9 cellular contexts compared by ENCODE assay signal in the genomic region with DNA sequence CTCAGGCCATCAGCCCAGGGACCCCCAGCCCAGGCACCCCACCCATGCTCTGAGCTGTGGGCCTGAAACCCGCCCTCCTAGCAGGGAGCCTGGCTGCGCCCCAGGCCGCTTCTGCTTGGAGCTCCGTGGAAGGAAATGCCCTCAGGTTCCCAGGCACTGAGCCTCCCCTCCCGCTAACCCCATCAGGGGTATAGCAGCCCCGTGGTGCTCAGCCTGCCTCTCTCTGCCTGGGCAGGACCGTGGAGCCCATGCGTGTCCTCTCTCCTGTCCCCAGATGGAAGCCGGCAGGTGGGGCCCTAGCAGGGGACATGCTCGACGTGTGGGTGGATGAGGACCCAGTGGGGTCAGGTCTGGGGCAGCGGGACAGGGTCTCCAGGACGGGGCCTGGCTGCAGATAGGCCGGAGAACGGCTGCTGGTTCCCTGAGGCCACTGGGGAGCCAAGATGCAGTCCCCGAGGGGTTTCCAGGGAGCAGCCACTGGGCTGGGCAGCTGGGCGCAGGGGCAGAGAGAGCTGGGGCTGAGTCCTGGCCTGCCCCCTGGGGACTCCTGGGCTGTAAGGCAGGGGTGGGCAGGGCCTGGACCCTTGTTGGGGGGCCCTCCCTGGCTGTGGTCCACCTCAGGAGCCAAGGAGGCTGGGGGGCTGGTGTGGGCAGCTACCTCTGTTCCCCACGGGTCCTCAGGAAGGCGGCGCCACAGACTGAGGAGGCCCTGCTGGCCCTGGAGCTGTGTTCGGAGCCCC.
DNase-seq lines count a peak whose midpoint lies in the region; ATAC-seq lines count a peak whose summit lies in the region.
"Had no signal": no experiment of that assay in that cellular context is flagged by ENCODE, and none has a peak within 500 bp of the region (broad histone marks: within the 10 kb centered on the region; RNA-seq: fewer than 3 reads in every experiment).

No MANE protein-coding gene starts in this region.

- H3K9me3 ChIP-seq in mesodermal cell (ENCODE audit: control insufficient read depth, low read length) = no peaks in the 10 kb centered on the region
- H3K9me3 ChIP-seq in thymus (ENCODE audit: control insufficient read depth) = no peaks in the 10 kb centered on the region

- H3K36me3 ChIP-seq in mesodermal cell (ENCODE audit: control insufficient read depth, insufficient read depth, low read length) (no peaks in the 10 kb centered on the region), thymus (ENCODE audit: control insufficient read depth, insufficient read depth) (no peaks in the 10 kb centered on the region)

- no peaks in the 10 kb centered on the region for H3K9me3 Mint-ChIP-seq in activated naive CD4-positive, alpha-beta T cell treated with anti-CD3 and anti-CD28 coated beads for 36 hours
- H3K9me3 Mint-ChIP-seq in activated T-helper 1 cell treated with anti-CD3 and anti-CD28 coated beads, Interleukin-12 subunit alpha, Interleukin-12 subunit beta, Interleukin-2, Interleukin-4 antibody, amounts not matched to agents 30 ng/mL and 10 ng/mL and 1 ng/mL, durations not matched to agents 14 hours and 24 hours and 36 hours = no peaks in the 10 kb centered on the region

- 90 to 91% methylated on average over 18 to 21 of the region's 21 CpGs for WGBS in mesodermal cell (ENCODE audit: insufficient coverage in 2 of 2), 2 experiments
- WGBS in thymus = 66% methylated on average over 21 of the region's 21 CpGs

- ATAC-seq in GM21786 (IDR thresholded peaks at IDR 0.05; ENCODE audit: unreplicated experiment) (no peak), GM18511 (IDR thresholded peaks at IDR 0.05; ENCODE audit: unreplicated experiment) (no peak)

- H3K4me1 ChIP-seq in mesodermal cell (ENCODE audit: control insufficient read depth, insufficient read depth, low read length, poor library complexity, severe bottlenecking) (peaks cover 48% of the 10 kb centered on the region), thymus (ENCODE audit: control insufficient read depth, insufficient read depth, low read length) (peaks cover 28% of the 10 kb centered on the region)

- peak overlapping the region; percentile 34 for H3K4me3 Mint-ChIP-seq in activated naive CD4-positive, alpha-beta T cell treated with anti-CD3 and anti-CD28 coated beads for 36 hours
- no peak overlapping the region for H3K4me3 Mint-ChIP-seq in activated T-helper 1 cell treated with anti-CD3 and anti-CD28 coated beads, Interleukin-12 subunit alpha, Interleukin-12 subunit beta, Interleukin-2, Interleukin-4 antibody, amounts not matched to agents 30 ng/mL and 10 ng/mL and 1 ng/mL, durations not matched to agents 14 hours and 24 hours and 36 hours

- H3K27me3 Mint-ChIP-seq in activated naive CD4-positive, alpha-beta T cell treated with anti-CD3 and anti-CD28 coated beads for 36 hours (ENCODE audit: low read depth) = no peaks in the 10 kb centered on the region
- H3K27me3 Mint-ChIP-seq in activated T-helper 1 cell treated with anti-CD3 and anti-CD28 coated beads, Interleukin-12 subunit alpha, Interleukin-12 subunit beta, Interleukin-2, Interleukin-4 antibody, amounts not matched to agents 30 ng/mL and 10 ng/mL and 1 ng/mL, durations not matched to agents 14 hours and 24 hours and 36 hours (ENCODE audit: insufficient read depth) = no peaks in the 10 kb centered on the region

- H3K4me1 Mint-ChIP-seq in activated naive CD4-positive, alpha-beta T cell treated with anti-CD3 and anti-CD28 coated beads for 36 hours (ENCODE audit: low read depth) = peaks cover 2% of the 10 kb centered on the region
- no peaks in the 10 kb centered on the region for H3K4me1 Mint-ChIP-seq in activated T-helper 1 cell treated with anti-CD3 and anti-CD28 coated beads, Interleukin-12 subunit alpha, Interleukin-12 subunit beta, Interleukin-2, Interleukin-4 antibody, amounts not matched to agents 30 ng/mL and 10 ng/mL and 1 ng/mL, durations not matched to agents 14 hours and 24 hours and 36 hours (ENCODE audit: low read depth)

- H3K4me3 ChIP-seq in mesodermal cell (ENCODE audit: extremely low read depth, insufficient read depth, low read length, poor library complexity, severe bottlenecking) = no peak overlapping the region
- H3K4me3 ChIP-seq in thymus (ENCODE audit: low read length) = peak overlapping the region; percentile 77

- no peak for DNase-seq in activated naive CD4-positive, alpha-beta T cell treated with anti-CD3 and anti-CD28 coated beads for 36 hours
- no peak for DNase-seq in activated naive CD4-positive, alpha-beta T cell (lab: John Stamatoyannopoulos, UW)
- no peak for DNase-seq in activated T-helper 1 cell treated with anti-CD3 and anti-CD28 coated beads, Interleukin-12 subunit alpha, Interleukin-12 subunit beta, Interleukin-2, Interleukin-4 antibody, amounts not matched to agents 30 ng/mL and 10 ng/mL and 1 ng/mL, durations not matched to agents 14 hours and 24 hours and 36 hours (ENCODE audit: low spot score)
- DNase-seq in NCI-H526 (lab: John Stamatoyannopoulos, UW) = no peak
- DNase-seq: NCI-H1417 treated with DMSO at 0.1 percent for 48 hours had no signal

- no peaks in the 10 kb centered on the region for H3K36me3 Mint-ChIP-seq in activated naive CD4-positive, alpha-beta T cell treated with anti-CD3 and anti-CD28 coated beads for 36 hours (ENCODE audit: low read depth)
- no peaks in the 10 kb centered on the region for H3K36me3 Mint-ChIP-seq in activated T-helper 1 cell treated with anti-CD3 and anti-CD28 coated beads, Interleukin-12 subunit alpha, Interleukin-12 subunit beta, Interleukin-2, Interleukin-4 antibody, amounts not matched to agents 30 ng/mL and 10 ng/mL and 1 ng/mL, durations not matched to agents 14 hours and 24 hours and 36 hours (ENCODE audit: low read depth)

- no peaks in the 10 kb centered on the region for H3K27me3 ChIP-seq in thymus (ENCODE audit: control insufficient read depth, insufficient read depth)

- intact Hi-C loops in activated naive CD4-positive, alpha-beta T cell treated with anti-CD3 and anti-CD28 coated beads for 36 hours (cut with micrococcal nuclease) = loop anchor here (1.0 kb wide), 1 partner anchor 121 kb away; no protein-coding TSS in a partner anchor
- intact Hi-C loops in activated T-helper 1 cell treated with anti-CD3 and anti-CD28 coated beads, Interleukin-12 subunit alpha, Interleukin-12 subunit beta, Interleukin-2, Interleukin-4 antibody, amounts not matched to agents 30 ng/mL and 10 ng/mL and 1 ng/mL, durations not matched to agents 14 hours and 24 hours and 36 hours (cut with micrococcal nuclease) = loop anchor here (1.0 to 2.0 kb wide), 3 partner anchors 15 to 121 kb away; no protein-coding TSS in a partner anchor

- H3K27ac ChIP-seq in mesodermal cell (ENCODE audit: low read depth, low read length, severe bottlenecking) = peak overlapping the region; percentile 79
- peak overlapping the region; percentile 85 for H3K27ac ChIP-seq in thymus (ENCODE audit: low read depth)

- peak overlapping the region; percentile 13 for H3K27ac Mint-ChIP-seq in activated naive CD4-positive, alpha-beta T cell treated with anti-CD3 and anti-CD28 coated beads for 36 hours
- H3K27ac Mint-ChIP-seq in activated T-helper 1 cell treated with anti-CD3 and anti-CD28 coated beads, Interleukin-12 subunit alpha, Interleukin-12 subunit beta, Interleukin-2, Interleukin-4 antibody, amounts not matched to agents 30 ng/mL and 10 ng/mL and 1 ng/mL, durations not matched to agents 14 hours and 24 hours and 36 hours = peak overlapping the region; percentile 63

- CTCF ChIA-PET in activated naive CD4-positive, alpha-beta T cell treated with anti-CD3 and anti-CD28 coated beads for 36 hours (lab: Charles Lee) = interaction anchor here (0.7 to 2.6 kb wide), 12 partner anchors 12 to 170 kb away, joined by 3 to 10 read pairs (median 4); partner anchors contain the start of gene FAAP20
